ENCODE assay signal across 15 cellular contexts in the genomic region with DNA sequence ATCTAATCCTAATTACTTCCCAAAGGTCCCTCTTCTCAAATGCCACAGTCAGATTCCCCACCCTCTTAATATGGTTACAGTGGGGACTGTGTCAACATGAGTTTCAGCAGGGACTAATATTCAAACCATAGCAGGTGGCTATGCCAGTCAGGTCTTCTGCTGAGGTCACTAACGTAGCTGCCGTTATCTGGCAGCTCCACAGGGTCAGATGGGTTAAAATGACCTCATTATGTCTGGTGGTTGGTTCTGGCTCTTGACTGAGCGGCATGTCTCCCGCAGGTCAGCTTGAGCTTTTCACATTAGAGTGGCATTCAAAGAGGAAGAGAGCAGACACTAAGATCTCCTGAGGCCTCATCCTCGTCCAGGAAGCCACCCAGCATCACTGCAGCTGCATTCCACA.
"Had no signal": no experiment of that assay in that cellular context is flagged by ENCODE, and none has a peak within 500 bp of the region (broad histone marks: within the 10 kb centered on the region; RNA-seq: fewer than 3 reads in every experiment).

No MANE protein-coding gene starts in this region.

- ATAC-seq: mucosa of descending colon; naive thymus-derived CD8-positive, alpha-beta T cell; stimulated activated memory B cell treated with anti-CD40 and anti-IgM and Interleukin-4, amounts not matched to agents 10 μg/mL and 1 μg/mL and 100 μg/mL, for 72 hours had no signal

- H3K36me3 ChIP-seq: cardiac muscle cell, esophagus muscularis mucosa, sigmoid colon, spleen had no signal

- H3K27me3 ChIP-seq: cardiac muscle cell, sigmoid colon, testis had no signal

- H3K27ac ChIP-seq: cardiac muscle cell, esophagus muscularis mucosa, sigmoid colon, spleen, testis had no signal

- H3K4me1 ChIP-seq: esophagus muscularis mucosa, spleen had no signal

- H3K9me3 ChIP-seq: esophagus muscularis mucosa, mucosa of descending colon, sigmoid colon, spleen, testis had no signal

- DNase-seq: activated CD4-positive, alpha-beta T cell treated with anti-CD3 and anti-CD28 coated beads, Interleukin-2, amount 10 ng/mL, durations not matched to agents 7 days and 5 days; activated gamma-delta T cell treated with Interleukin-2 at 50 U/mL for 16 hours; activated naive CD8-positive, alpha-beta T cell treated with anti-CD3 and anti-CD28 coated beads for 36 hours; amniotic stem cell; effector memory CD4-positive, alpha-beta T cell; mucosa of descending colon; naive thymus-derived CD8-positive, alpha-beta T cell; sigmoid colon; spleen; stimulated activated CD4-positive, alpha-beta T cell treated with anti-CD3 and anti-CD28 coated beads, Interleukin-4, amount 100 ng/mL, for 4 hours; T-helper 9 cell; testis had no signal

- H3K4me3 ChIP-seq: cardiac muscle cell, esophagus muscularis mucosa, mucosa of descending colon, sigmoid colon, spleen, testis had no signal
